Comparison of ENCODE assay signal across 13 cellular contexts in genomic region chr12:105601158-105601557, GRCh38.
"Had no signal": no experiment of that assay in that cellular context is flagged by ENCODE, and none has a peak within 500 bp of the region (broad histone marks: within the 10 kb centered on the region; RNA-seq: fewer than 3 reads in every experiment).

No MANE protein-coding gene starts in this region.

- DNase-seq: activated CD4-positive, alpha-beta T cell treated with anti-CD3 and anti-CD28 coated beads for 48 hours; activated CD8-positive, alpha-beta memory T cell treated with anti-CD3 and anti-CD28 coated beads, Interleukin-2, amount 50 U/mL, for 48 hours; activated CD8-positive, alpha-beta T cell treated with anti-CD3 and anti-CD28 coated beads, Interleukin-2, amount 10 ng/mL, durations not matched to agents 7 days and 5 days; activated naive CD4-positive, alpha-beta T cell; dermis blood vessel endothelial cell; left cardiac atrium; natural killer cell; nucleus accumbens; tibial artery; uterus had no signal

- H3K27ac ChIP-seq: right atrium auricular region, skin epidermis, tibial artery, uterus had no signal

- H3K27me3 ChIP-seq: right atrium auricular region, tibial artery, uterus had no signal

- H3K4me3 ChIP-seq: lung, right atrium auricular region, skin epidermis, tibial artery, uterus had no signal

- H3K4me1 ChIP-seq: right atrium auricular region, uterus had no signal

- H3K36me3 ChIP-seq: right atrium auricular region, tibial artery, uterus had no signal

- H3K9me3 ChIP-seq: right atrium auricular region, tibial artery, uterus had no signal
